Comparison of ENCODE assay signal across 1 cellular context in the genomic region with DNA sequence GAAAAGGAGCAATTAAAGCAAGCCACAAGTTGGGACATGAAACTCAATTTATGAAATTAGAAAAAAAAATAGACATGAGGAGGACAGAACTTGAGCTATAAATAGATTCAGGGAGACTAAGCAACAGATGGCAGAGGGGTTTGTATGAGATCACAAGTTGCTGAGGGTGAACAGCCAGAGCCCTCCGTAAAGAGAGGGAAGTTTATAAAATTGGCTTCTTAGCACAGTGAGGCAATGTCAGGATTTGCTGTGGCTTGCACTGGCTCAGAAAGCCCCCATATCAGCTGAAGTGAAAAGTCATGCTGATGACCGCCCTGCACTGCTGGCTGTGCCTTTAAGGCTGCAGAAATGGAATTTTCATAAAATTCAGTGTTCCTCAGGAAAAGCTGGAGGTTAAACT.
TF ChIP-seq lines count a peak whose summit lies in the region.

No MANE protein-coding gene starts in this region.

TF ChIP-seq in H1, 55 proteins besides CTCF, POLR2A, EP300 and RAD21:
- TF ChIP-seq TBP (IDR thresholded peaks at IDR 0.05; ENCODE audit: low read depth, low read length) (no peak), RBBP5 (IDR thresholded peaks at IDR 0.05; ENCODE audit: borderline replicate concordance, low read depth, low read length) (no peak), CHD2 (IDR thresholded peaks at IDR 0.05; ENCODE audit: low read length) (no peak), SP4 (IDR thresholded peaks at IDR 0.05; ENCODE audit: low read length) (no peak), GTF2F1 (IDR thresholded peaks at IDR 0.05; ENCODE audit: borderline replicate concordance, low read depth, low read length) (no peak), HDAC2 (IDR thresholded peaks at IDR 0.05; ENCODE audit: borderline replicate concordance in 1 of 2, low read depth in 2 of 2, low read length in 2 of 2) (no peak), POU5F1 (IDR thresholded peaks at IDR 0.05; ENCODE audit: low read depth, low read length) (no peak), JUN (IDR thresholded peaks at IDR 0.05; ENCODE audit: low read depth, low read length) (no peak), TCF12 (IDR thresholded peaks at IDR 0.05; ENCODE audit: low read depth, low read length) (no peak), ZNF274 (IDR thresholded peaks at IDR 0.05; ENCODE audit: borderline replicate concordance, extremely low read depth, low read length) (no peak), SIRT6 (IDR thresholded peaks at IDR 0.05; ENCODE audit: low read length) (no peak), CEBPB (IDR thresholded peaks at IDR 0.05; ENCODE audit: low read depth, low read length) (no peak)
- TF ChIP-seq, protein P1, sequence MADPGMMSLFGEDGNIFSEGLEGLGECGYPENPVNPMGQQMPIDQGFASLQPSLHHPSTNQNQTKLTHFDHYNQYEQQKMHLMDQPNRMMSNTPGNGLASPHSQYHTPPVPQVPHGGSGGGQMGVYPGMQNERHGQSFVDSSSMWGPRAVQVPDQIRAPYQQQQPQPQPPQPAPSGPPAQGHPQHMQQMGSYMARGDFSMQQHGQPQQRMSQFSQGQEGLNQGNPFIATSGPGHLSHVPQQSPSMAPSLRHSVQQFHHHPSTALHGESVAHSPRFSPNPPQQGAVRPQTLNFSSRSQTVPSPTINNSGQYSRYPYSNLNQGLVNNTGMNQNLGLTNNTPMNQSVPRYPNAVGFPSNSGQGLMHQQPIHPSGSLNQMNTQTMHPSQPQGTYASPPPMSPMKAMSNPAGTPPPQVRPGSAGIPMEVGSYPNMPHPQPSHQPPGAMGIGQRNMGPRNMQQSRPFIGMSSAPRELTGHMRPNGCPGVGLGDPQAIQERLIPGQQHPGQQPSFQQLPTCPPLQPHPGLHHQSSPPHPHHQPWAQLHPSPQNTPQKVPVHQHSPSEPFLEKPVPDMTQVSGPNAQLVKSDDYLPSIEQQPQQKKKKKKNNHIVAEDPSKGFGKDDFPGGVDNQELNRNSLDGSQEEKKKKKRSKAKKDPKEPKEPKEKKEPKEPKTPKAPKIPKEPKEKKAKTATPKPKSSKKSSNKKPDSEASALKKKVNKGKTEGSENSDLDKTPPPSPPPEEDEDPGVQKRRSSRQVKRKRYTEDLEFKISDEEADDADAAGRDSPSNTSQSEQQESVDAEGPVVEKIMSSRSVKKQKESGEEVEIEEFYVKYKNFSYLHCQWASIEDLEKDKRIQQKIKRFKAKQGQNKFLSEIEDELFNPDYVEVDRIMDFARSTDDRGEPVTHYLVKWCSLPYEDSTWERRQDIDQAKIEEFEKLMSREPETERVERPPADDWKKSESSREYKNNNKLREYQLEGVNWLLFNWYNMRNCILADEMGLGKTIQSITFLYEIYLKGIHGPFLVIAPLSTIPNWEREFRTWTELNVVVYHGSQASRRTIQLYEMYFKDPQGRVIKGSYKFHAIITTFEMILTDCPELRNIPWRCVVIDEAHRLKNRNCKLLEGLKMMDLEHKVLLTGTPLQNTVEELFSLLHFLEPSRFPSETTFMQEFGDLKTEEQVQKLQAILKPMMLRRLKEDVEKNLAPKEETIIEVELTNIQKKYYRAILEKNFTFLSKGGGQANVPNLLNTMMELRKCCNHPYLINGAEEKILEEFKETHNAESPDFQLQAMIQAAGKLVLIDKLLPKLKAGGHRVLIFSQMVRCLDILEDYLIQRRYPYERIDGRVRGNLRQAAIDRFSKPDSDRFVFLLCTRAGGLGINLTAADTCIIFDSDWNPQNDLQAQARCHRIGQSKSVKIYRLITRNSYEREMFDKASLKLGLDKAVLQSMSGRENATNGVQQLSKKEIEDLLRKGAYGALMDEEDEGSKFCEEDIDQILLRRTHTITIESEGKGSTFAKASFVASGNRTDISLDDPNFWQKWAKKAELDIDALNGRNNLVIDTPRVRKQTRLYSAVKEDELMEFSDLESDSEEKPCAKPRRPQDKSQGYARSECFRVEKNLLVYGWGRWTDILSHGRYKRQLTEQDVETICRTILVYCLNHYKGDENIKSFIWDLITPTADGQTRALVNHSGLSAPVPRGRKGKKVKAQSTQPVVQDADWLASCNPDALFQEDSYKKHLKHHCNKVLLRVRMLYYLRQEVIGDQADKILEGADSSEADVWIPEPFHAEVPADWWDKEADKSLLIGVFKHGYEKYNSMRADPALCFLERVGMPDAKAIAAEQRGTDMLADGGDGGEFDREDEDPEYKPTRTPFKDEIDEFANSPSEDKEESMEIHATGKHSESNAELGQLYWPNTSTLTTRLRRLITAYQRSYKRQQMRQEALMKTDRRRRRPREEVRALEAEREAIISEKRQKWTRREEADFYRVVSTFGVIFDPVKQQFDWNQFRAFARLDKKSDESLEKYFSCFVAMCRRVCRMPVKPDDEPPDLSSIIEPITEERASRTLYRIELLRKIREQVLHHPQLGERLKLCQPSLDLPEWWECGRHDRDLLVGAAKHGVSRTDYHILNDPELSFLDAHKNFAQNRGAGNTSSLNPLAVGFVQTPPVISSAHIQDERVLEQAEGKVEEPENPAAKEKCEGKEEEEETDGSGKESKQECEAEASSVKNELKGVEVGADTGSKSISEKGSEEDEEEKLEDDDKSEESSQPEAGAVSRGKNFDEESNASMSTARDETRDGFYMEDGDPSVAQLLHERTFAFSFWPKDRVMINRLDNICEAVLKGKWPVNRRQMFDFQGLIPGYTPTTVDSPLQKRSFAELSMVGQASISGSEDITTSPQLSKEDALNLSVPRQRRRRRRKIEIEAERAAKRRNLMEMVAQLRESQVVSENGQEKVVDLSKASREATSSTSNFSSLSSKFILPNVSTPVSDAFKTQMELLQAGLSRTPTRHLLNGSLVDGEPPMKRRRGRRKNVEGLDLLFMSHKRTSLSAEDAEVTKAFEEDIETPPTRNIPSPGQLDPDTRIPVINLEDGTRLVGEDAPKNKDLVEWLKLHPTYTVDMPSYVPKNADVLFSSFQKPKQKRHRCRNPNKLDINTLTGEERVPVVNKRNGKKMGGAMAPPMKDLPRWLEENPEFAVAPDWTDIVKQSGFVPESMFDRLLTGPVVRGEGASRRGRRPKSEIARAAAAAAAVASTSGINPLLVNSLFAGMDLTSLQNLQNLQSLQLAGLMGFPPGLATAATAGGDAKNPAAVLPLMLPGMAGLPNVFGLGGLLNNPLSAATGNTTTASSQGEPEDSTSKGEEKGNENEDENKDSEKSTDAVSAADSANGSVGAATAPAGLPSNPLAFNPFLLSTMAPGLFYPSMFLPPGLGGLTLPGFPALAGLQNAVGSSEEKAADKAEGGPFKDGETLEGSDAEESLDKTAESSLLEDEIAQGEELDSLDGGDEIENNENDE (IDR thresholded peaks at IDR 0.05; ENCODE audit: insufficient replicate concordance, low read length), result no peak
- TF ChIP-seq, protein P2, sequence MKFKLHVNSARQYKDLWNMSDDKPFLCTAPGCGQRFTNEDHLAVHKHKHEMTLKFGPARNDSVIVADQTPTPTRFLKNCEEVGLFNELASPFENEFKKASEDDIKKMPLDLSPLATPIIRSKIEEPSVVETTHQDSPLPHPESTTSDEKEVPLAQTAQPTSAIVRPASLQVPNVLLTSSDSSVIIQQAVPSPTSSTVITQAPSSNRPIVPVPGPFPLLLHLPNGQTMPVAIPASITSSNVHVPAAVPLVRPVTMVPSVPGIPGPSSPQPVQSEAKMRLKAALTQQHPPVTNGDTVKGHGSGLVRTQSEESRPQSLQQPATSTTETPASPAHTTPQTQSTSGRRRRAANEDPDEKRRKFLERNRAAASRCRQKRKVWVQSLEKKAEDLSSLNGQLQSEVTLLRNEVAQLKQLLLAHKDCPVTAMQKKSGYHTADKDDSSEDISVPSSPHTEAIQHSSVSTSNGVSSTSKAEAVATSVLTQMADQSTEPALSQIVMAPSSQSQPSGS (IDR thresholded peaks at IDR 0.05; ENCODE audit: low read length), result no peak
